ENCODE assay signal across 13 cellular contexts in the genomic region with DNA sequence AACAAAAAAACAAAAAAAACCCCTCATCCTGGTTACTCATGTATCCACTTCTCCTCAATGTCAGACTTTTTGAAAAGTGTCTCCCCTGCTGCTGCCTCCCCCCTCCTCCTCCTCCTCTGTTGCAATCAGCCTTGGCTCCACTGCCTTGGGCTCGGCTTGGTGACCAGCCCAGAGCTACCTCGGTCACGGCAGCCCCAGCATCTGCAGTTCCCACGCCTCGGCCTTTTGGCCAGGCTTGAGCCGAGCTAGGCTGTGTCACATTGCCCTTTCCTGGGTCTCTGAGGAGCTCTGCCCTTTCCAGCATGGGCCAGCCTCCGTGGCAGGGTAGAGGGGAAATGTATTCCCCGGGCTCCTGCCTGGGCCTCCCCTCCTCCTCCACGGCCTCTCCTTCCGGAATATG. TPM values are rescaled to one million over a fixed set of nuclear protein-coding genes. Genes with fewer than 3 reads are reported as not detected.
DNase-seq lines count a peak whose midpoint lies in the region; ATAC-seq and TF ChIP-seq lines count a peak whose summit lies in the region.
"Had no signal": no experiment of that assay in that cellular context is flagged by ENCODE, and none has a peak within 500 bp of the region (broad histone marks: within the 10 kb centered on the region; RNA-seq: fewer than 3 reads in every experiment).

No MANE protein-coding gene starts in this region.

- H3K27me3 ChIP-seq in heart left ventricle (no peaks in the 10 kb centered on the region), ovary (no peaks in the 10 kb centered on the region), aorta (ENCODE audit: control insufficient read depth in 1 of 2, insufficient read depth in 2 of 2, low read length in 1 of 2) (no peaks in the 10 kb centered on the region)

- WGBS in heart left ventricle, 4 donors = 49 to 63% (median 58%) methylated on average over 10 of the region's 10 CpGs
- WGBS in ovary, 3 donors = 26 to 32% (median 27%) methylated on average over 10 of the region's 10 CpGs
- WGBS in aorta, 2 donors = 10 to 18% methylated on average over 10 of the region's 10 CpGs

- DNase-seq in Right ventricle myocardium inferior (ENCODE audit: missing footprints) (peak; percentile 87), cardiac septum (ENCODE audit: low spot score) (no peak), heart left ventricle (peak; percentile 48 to 85 (median 68)), ovary (peak; percentile 48 to 77 (median 62)), aorta (peak; percentile 84 to 86), NCI-H2171 (lab: John Stamatoyannopoulos, UW) (no peak), globus pallidus (ENCODE audit: low spot score) (no peak)
- DNase-seq: islet precursor cell; stimulated activated CD4-positive, alpha-beta T cell treated with anti-CD3 and anti-CD28 coated beads, Interleukin-12 subunit alpha, Interleukin-12 subunit beta, amount 100 ng/mL, for 4 hours; transverse colon had no signal

- TF ChIP-seq POLR2A in heart left ventricle (IDR thresholded peaks at IDR 0.05) (no peak), ovary (IDR thresholded peaks at IDR 0.05) (no peak)

- H3K9me3 ChIP-seq in heart left ventricle = no peaks in the 10 kb centered on the region
- no peaks in the 10 kb centered on the region for H3K9me3 ChIP-seq in ovary
- H3K9me3 ChIP-seq in aorta (ENCODE audit: control insufficient read depth, low read length) = no peaks in the 10 kb centered on the region
- H3K9me3 ChIP-seq: transverse colon had no signal

- ATAC-seq in Right ventricle myocardium inferior = peak; percentile 94
- peak; percentile 53 to 94 (median 86) for ATAC-seq in heart left ventricle
- ATAC-seq in aorta (ENCODE audit: low FRiP score) = peak; percentile 83
- ATAC-seq in GM19452 (IDR thresholded peaks at IDR 0.05; ENCODE audit: unreplicated experiment) = no peak
- ATAC-seq: activated naive CD4-positive, alpha-beta T cell treated with anti-CD3 and anti-CD28 coated beads, Interleukin-2, amount 50 U/mL, for 72 hours had no signal

- no peak for TF ChIP-seq EP300 in ovary (IDR thresholded peaks at IDR 0.05)

- H3K4me3 ChIP-seq in heart left ventricle (no peak overlapping the region), ovary (no peak overlapping the region), aorta (ENCODE audit: low read length in 2 of 2) (no peak overlapping the region)
- H3K4me3 ChIP-seq: transverse colon had no signal

- H3K4me1 ChIP-seq in heart left ventricle (peaks cover 0 to 37% (median 14%) of the 10 kb centered on the region in 12 donors), ovary (ENCODE audit: insufficient read depth) (no peaks in the 10 kb centered on the region), aorta (ENCODE audit: control insufficient read depth in 1 of 2, insufficient read depth in 2 of 2, low read length in 2 of 2) (no peaks in the 10 kb centered on the region)

- intact Hi-C loops in Right ventricle myocardium inferior (cut with DNase I) = no loop called here
- intact Hi-C loops in cardiac septum (cut with DNase I) = no loop called here
- intact Hi-C loops in heart left ventricle (cut with DNase I) = no loop called here
- intact Hi-C loops in ovary (cut with DNase I) = no loop called here
- intact Hi-C loops in aorta (cut with DNase I) = no loop called here

- H3K36me3 ChIP-seq in heart left ventricle (no peaks in the 10 kb centered on the region), ovary (no peaks in the 10 kb centered on the region), aorta (ENCODE audit: control insufficient read depth in 1 of 2, insufficient read depth in 2 of 2, low read length in 1 of 2) (no peaks in the 10 kb centered on the region)
- H3K36me3 ChIP-seq: transverse colon had no signal

- H3K27ac ChIP-seq in heart left ventricle (no peak overlapping the region), ovary (no peak overlapping the region), aorta (ENCODE audit: low read depth in 1 of 2, low read length in 2 of 2) (no peak overlapping the region)
- H3K27ac ChIP-seq: transverse colon had no signal

- TF ChIP-seq CTCF in heart left ventricle (IDR thresholded peaks at IDR 0.05) (no peak), ovary (IDR thresholded peaks at IDR 0.05) (no peak)

RNA-seq across cellular contexts. Expression of a gene that starts 22.7 kb away (rescaled TPM):
- total RNA-seq in Right ventricle myocardium inferior (7.1 TPM), cardiac septum (2.8 TPM), heart left ventricle (10 to 100 TPM in 1 of 9 donors, 1 to 10 TPM in 6, under 1 TPM in 2; 0.70 to 38.0 (median 2.0) TPM), ovary (1 to 10 TPM; 1.1 to 4.8 (median 3.5) TPM), aorta (10 to 100 TPM; 19.3 to 21.9 TPM)
- polyA plus RNA-seq in heart left ventricle (1 to 10 TPM; 2.8 to 7.8 TPM), ovary (1 to 10 TPM; 4.8 to 6.9 TPM), aorta (under 1 TPM; 0.43 to 0.50 TPM)
- total RNA-seq: activated naive CD4-positive, alpha-beta T cell treated with anti-CD3 and anti-CD28 coated beads, Interleukin-2, amount 50 U/mL, for 72 hours; natural killer cell treated with Interleukin-12 subunit alpha and Interleukin-12 subunit beta and Interleukin-15 and Interleukin-18, amount 100 ng/mL, for 72 hours had no signal

Comparison
In these comparisons a context has a peak if more than half of its experiments do, and no peak if none do; other contexts are left out.
1. DNase-seq: peak in Right ventricle myocardium inferior (single experiment), heart left ventricle (5 of 5), ovary (5 of 5) and aorta (2 of 2); none in cardiac septum (single experiment), NCI-H2171 (single experiment) and globus pallidus (single experiment).